ENCODE assay signal across 8 cellular contexts in the genomic region with DNA sequence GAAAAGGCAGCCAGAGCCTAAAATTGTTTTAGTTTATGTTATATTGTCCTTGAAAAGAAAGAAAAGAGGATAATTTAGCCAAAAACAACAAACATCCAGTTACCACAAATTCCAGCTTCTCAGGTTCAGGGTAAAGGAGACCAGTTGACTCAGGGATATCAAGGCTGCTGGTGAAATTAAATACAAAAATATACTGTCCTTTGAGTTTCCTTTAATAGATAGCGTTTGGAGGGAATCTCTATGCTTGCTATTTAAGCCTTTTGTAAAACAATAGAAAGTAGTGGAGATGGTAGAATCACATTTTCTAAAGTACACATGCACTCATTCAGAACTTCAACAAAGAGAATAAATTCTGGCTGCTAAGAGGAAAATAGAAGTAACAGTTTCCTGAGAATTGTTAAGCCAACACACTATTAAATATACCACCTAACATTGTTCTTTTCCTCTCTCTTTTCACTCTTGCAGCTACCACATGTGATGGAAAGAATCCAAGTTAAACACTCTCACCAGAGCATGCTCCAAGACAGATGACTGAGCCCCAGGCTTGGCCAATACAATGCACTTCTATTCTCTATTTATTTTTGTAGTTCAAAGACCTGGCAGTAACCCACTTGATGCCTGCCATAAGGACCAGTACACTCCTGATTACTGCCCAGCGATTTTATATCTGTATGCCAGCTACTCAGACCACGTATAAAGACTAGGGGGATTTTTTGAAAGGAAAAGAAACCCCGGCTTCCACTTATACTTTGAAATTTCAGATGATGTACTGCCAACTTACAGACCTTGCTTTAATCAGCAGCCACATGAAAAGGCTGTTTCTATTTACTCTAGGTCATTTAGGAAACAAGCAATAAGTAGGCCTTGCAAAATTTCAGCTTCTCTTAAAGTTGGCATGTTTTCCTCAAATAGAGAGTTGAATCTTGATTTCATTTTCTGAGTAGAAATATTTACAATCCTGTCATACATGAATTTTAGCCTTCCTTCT.
DNase-seq lines count a peak whose midpoint lies in the region; ATAC-seq, FAIRE-seq and TF ChIP-seq lines count a peak whose summit lies in the region.

No MANE protein-coding gene starts in this region.

- no peaks in the 10 kb centered on the region for H3K9me3 ChIP-seq in HepG2 (ENCODE audit: low read length)
- H3K9me3 ChIP-seq in Karpas-422 (ENCODE audit: low read length): peaks cover 6% of the 10 kb centered on the region

- no peaks in the 10 kb centered on the region for H3K27me3 ChIP-seq in brain microvascular endothelial cell (replicated peaks)
- H3K27me3 ChIP-seq in HepG2 (ENCODE audit: control insufficient read depth in 1 of 2, insufficient read depth in 2 of 2, low read length in 2 of 2): no peaks in the 10 kb centered on the region
- H3K27me3 ChIP-seq in Karpas-422 (ENCODE audit: low read length): no peaks in the 10 kb centered on the region

- ATAC-seq in HepG2 (no peak; the same call in 2 of the 3 replicates), HG02571 (IDR thresholded peaks at IDR 0.05; ENCODE audit: unreplicated experiment) (no peak), HG03442 (IDR thresholded peaks at IDR 0.05; ENCODE audit: unreplicated experiment) (no peak)

- TF ChIP-seq RAD21 in HepG2 (CRISPR knock-in tag; IDR thresholded peaks at IDR 0.05): no peak

- POLR2A ChIA-PET in HepG2 (lab: Yijun Ruan, JAX): no interaction called here

- H3K27ac ChIP-seq in brain microvascular endothelial cell (no peak overlapping the region), HepG2 (ENCODE audit: extremely low read length, insufficient read depth, low read length) (no peak overlapping the region), Karpas-422 (ENCODE audit: low read length) (no peak overlapping the region)

- no peak for TF ChIP-seq CTCF in AG09319 (IDR thresholded peaks at IDR 0.05; ENCODE audit: low read depth, low read length)
- no peak for TF ChIP-seq CTCF in brain microvascular endothelial cell (IDR thresholded peaks at IDR 0.05; ENCODE audit: low read depth, low read length, missing control alignments)
- TF ChIP-seq CTCF in HepG2 (CRISPR knock-in tag; IDR thresholded peaks at IDR 0.05): no peak

- no peaks in the 10 kb centered on the region for H3K36me3 ChIP-seq in brain microvascular endothelial cell (replicated peaks)
- no peaks in the 10 kb centered on the region for H3K36me3 ChIP-seq in HepG2 (replicated peaks in 1 of 2; ENCODE audit: control insufficient read depth in 1 of 2, insufficient read depth in 2 of 2, low read length in 2 of 2)
- H3K36me3 ChIP-seq in Karpas-422 (ENCODE audit: insufficient read depth, low read length): no peaks in the 10 kb centered on the region

- TF ChIP-seq POLR2A in HepG2 (IDR thresholded peaks at IDR 0.05; ENCODE audit: insufficient read depth in 1 of 2, low read depth in 2 of 2, low read length in 2 of 2): no peak

- H3K79me2 ChIP-seq in HepG2 (ENCODE audit: insufficient read depth, low read length): no peaks in the 10 kb centered on the region
- no peaks in the 10 kb centered on the region for H3K79me2 ChIP-seq in Karpas-422 (ENCODE audit: low read length)

- H3K4me1 ChIP-seq in HepG2 (ENCODE audit: insufficient read depth, low read length): no peaks in the 10 kb centered on the region
- no peaks in the 10 kb centered on the region for H3K4me1 ChIP-seq in Karpas-422 (ENCODE audit: low read length)

- H2AFZ ChIP-seq in HepG2 (ENCODE audit: low read length) (no peak overlapping the region), Karpas-422 (ENCODE audit: low read length) (no peak overlapping the region)

- in situ Hi-C loops in brain microvascular endothelial cell (cut with HindIII; ENCODE audit: low pct_ligation_motif_present, low sequenced_read_pairs) (no loop called here), HepG2 (cut with HindIII; ENCODE audit: extremely low pct_ligation_motif_present, low pct_unique_long_range_greater_than_20kb) (no loop called here)

- H3K9ac ChIP-seq in HepG2 (ENCODE audit: insufficient read depth, low read depth, low read length) (no peak overlapping the region), Karpas-422 (ENCODE audit: low read length) (no peak overlapping the region)

- CTCF ChIA-PET in HepG2 (lab: Yijun Ruan, JAX; ENCODE audit: low intra/inter-chr PET ratio, low total read pairs): no interaction called here

- DNase-seq in AG09319 (ENCODE audit: extremely low read depth, low read depth) (peak; percentile 44), NCI-H1417 treated with DMSO at 0.1 percent for 48 hours (lab: John Stamatoyannopoulos, UW) (peak; percentile 12), brain microvascular endothelial cell (peak; percentile 38), HepG2 (ENCODE audit: low spot score) (peak; percentile 11), islet precursor cell (no peak), Karpas-422 (no peak)

- WGBS in HepG2 (ENCODE audit: low lambda C conversion rate): 5% methylated on average over 4 of the region's 4 CpGs

- intact Hi-C loops in HepG2 (cut with micrococcal nuclease; ENCODE audit: unreplicated experiment): loop anchor here (5.0 kb wide), 1 partner anchor 1254 kb away; no protein-coding TSS in a partner anchor

- H3K4me3 ChIP-seq in brain microvascular endothelial cell (ENCODE audit: low read depth, low read length) (no peak overlapping the region), HepG2 (replicated peaks in 1 of 3; ENCODE audit: insufficient read depth in 1 of 3, low read depth in 2 of 3, low read length in 3 of 3) (no peak overlapping the region), Karpas-422 (ENCODE audit: low read length) (no peak overlapping the region)

- TF ChIP-seq EP300 in HepG2 (IDR thresholded peaks at IDR 0.05; ENCODE audit: low read depth in 2 of 2, low read length in 2 of 2) (no peak), HepG2 (CRISPR knock-in tag; IDR thresholded peaks at IDR 0.05; ENCODE audit: borderline replicate concordance) (no peak)

- BruUV-seq in HepG2 (replicated peaks; lab: Mats Ljungman, UMichigan): no TSS peak

- H3K9me2 ChIP-seq in Karpas-422 (replicated peaks; ENCODE audit: insufficient read depth, low read length): no peaks in the 10 kb centered on the region

- no peaks in the 10 kb centered on the region for H4K20me1 ChIP-seq in HepG2 (ENCODE audit: insufficient read depth, low read length)
- no peaks in the 10 kb centered on the region for H4K20me1 ChIP-seq in Karpas-422 (ENCODE audit: insufficient read depth, low read depth, low read length)

- FAIRE-seq in HepG2 (lab: Jason Lieb, UNC): no peak

- H3K4me2 ChIP-seq in HepG2 (ENCODE audit: low read depth, low read length) (no peak overlapping the region), Karpas-422 (ENCODE audit: low read depth, low read length, poor library complexity, severe bottlenecking) (no peak overlapping the region)

TF ChIP-seq in HepG2, 621 proteins besides CTCF, POLR2A, EP300 and RAD21:
- TF ChIP-seq GABPA (IDR thresholded peaks at IDR 0.05; ENCODE audit: low read depth, low read length): no peak
- no peak for TF ChIP-seq GABPA (CRISPR knock-in tag; IDR thresholded peaks at IDR 0.05; ENCODE audit: low read depth)
TF ChIP-seq in HepG2: peak in this region for 0.

Comparison
In these comparisons a context has a peak if more than half of its experiments do, and no peak if none do; other contexts are left out.
1. DNase-seq: peak in AG09319 (single experiment), NCI-H1417 treated with DMSO at 0.1 percent for 48 hours (single experiment), brain microvascular endothelial cell (single experiment) and HepG2 (single experiment); none in islet precursor cell (single experiment) and Karpas-422 (single experiment).